8 cellular contexts compared by ENCODE assay signal in the genomic region with DNA sequence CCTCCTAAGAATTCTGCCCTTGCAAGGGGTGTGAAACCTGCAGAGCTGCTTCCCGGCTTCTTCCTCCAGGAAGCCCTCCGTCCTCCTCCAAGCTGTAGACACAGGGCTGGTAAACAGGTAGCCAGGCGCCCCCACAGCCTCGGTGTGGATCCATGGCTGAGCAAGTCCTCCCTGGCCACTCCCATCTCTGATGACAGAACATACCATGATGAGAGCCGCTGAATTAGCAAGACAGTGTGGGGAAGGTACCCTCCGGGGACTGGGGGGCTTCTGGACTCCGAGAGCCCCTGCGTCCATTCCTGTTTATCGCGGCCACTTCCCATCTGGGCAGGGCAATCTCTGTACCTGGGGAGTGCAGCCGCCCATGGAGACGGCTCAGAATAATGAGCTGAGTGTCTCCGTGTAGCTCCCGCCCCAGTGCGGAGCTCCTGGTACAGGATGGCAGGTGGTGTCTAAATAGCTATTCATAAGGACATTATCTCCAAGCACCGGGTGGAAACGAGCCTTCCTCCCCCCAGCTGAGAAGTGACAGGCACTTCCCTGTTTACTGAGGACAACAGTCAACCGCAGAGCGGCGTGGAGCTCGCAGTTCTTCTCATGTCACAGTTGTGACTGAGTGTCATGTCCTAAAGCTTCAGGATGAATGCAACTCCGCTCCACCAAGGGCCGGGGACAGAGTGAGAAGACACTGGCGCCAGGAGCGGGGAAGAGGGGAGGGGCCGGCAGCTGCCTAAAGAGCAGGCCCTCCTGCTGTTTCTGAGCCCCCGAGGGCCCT. TPM values are rescaled to one million over a fixed set of nuclear protein-coding genes. Genes with fewer than 3 reads are reported as not detected.
A peak's percentile ranks its signal among the peaks of the same experiment; 100 is the strongest.
DNase-seq lines count a peak whose midpoint lies in the region; ATAC-seq and TF ChIP-seq lines count a peak whose summit lies in the region.

No MANE protein-coding gene starts in this region.

- TF ChIP-seq CTCF in GM12865 (IDR thresholded peaks at IDR 0.05; ENCODE audit: insufficient read depth, low read depth, low read length, missing control alignments): no peak
- no peak for TF ChIP-seq CTCF in natural killer cell (IDR thresholded peaks at IDR 0.05)
- no peak for TF ChIP-seq CTCF in sigmoid colon (IDR thresholded peaks at IDR 0.05)

- no peak for TF ChIP-seq POLR2A in sigmoid colon (IDR thresholded peaks at IDR 0.05)

- ATAC-seq in natural killer cell: peak; percentile 57 to 74 (median 58)

- peak overlapping the region in 1 of 2 donors; percentile 42 for H3K27ac Mint-ChIP-seq in natural killer cell

- no peaks in the 10 kb centered on the region for H3K36me3 Mint-ChIP-seq in natural killer cell

- no peak for TF ChIP-seq EP300 in sigmoid colon (IDR thresholded peaks at IDR 0.05)

- H3K9me3 Mint-ChIP-seq in natural killer cell: no peaks in the 10 kb centered on the region

- H3K27me3 ChIP-seq in sigmoid colon: peaks cover 0 to 9% (median 0%) of the 10 kb centered on the region in 3 donors

- H3K36me3 ChIP-seq in sigmoid colon: no peaks in the 10 kb centered on the region

- peak overlapping the region; percentile 25 for H3K4me3 Mint-ChIP-seq in natural killer cell

- H3K9me3 ChIP-seq in sigmoid colon: no peaks in the 10 kb centered on the region

- no peak overlapping the region for H3K27ac ChIP-seq in sigmoid colon

- intact Hi-C loops in natural killer cell (cut with micrococcal nuclease) (no loop called here), sigmoid colon (cut with DNase I) (no loop called here)

- WGBS in sigmoid colon, 2 donors: 7 to 21% methylated on average over 27 of the region's 27 CpGs

- H3K4me1 ChIP-seq in sigmoid colon: peaks cover 0 to 12% (median 9%) of the 10 kb centered on the region in 4 donors

- peak; percentile 9 for DNase-seq in GM12865 (ENCODE audit: low read depth)
- DNase-seq in NCI-H2171 treated with DMSO at 0.1 percent for 48 hours (lab: John Stamatoyannopoulos, UW): peak; percentile 86
- DNase-seq in activated CD4-positive, alpha-beta T cell treated with anti-CD3 and anti-CD28 coated beads, Interleukin-2, amount 50 U/mL, for 1 hour: peak; percentile 19
- no peak for DNase-seq in natural killer cell
- no peak for DNase-seq in GM19238 (ENCODE audit: insufficient read length, low spot score)
- no peak for DNase-seq in H4 (ENCODE audit: low spot score)
- no peak for DNase-seq in sigmoid colon
- no peak for DNase-seq in activated effector memory CD4-positive, alpha-beta T cell treated with Interleukin-2 at 50 U/mL for 16 hours

- H3K27me3 Mint-ChIP-seq in natural killer cell (ENCODE audit: low read depth in 2 of 2): peaks cover 0 to 7% of the 10 kb centered on the region in 2 donors

- H3K4me1 Mint-ChIP-seq in natural killer cell: peaks cover 10 to 16% of the 10 kb centered on the region in 2 donors

- H3K4me3 ChIP-seq in GM12865 (ENCODE audit: low read depth, low read length) (no peak overlapping the region), sigmoid colon (no peak overlapping the region)

RNA-seq across cellular contexts. Expression of gene NTSR1, which starts 22.7 kb away (rescaled TPM):
- total RNA-seq in natural killer cell (under 1 TPM in 2 of 3 donors, not detected in 1; 0.11 to 0.45 TPM), sigmoid colon (10 to 100 TPM in 3 of 4 donors, 1 to 10 TPM in 1; 5.4 to 54.0 (median 27.6) TPM)
- not detected in 2 replicates for total RNA-seq in H4 (2014; rRNA removed; shearing (Covaris generic))
- polyA plus RNA-seq in sigmoid colon: 1 to 10 TPM in 1 of 3 donors, under 1 TPM in 1, not detected in 1; 0.60 to 1.4 TPM

RNA-seq across cellular contexts. Expression of gene SLCO4A1, which starts 43.7 kb away (rescaled TPM):
- total RNA-seq in natural killer cell (1 to 10 TPM in 2 of 3 donors, under 1 TPM in 1; 0.59 to 1.4 (median 1.1) TPM), sigmoid colon (10 to 100 TPM in 1 of 4 donors, 1 to 10 TPM in 3; 5.1 to 13.2 (median 6.6) TPM)
- 4.7 and 4.9 TPM in 2 replicates for total RNA-seq in H4 (2014; rRNA removed; shearing (Covaris generic))
- polyA plus RNA-seq in sigmoid colon: 10 to 100 TPM in 1 of 3 donors, 1 to 10 TPM in 2; 3.6 to 26.3 (median 4.2) TPM

Comparison
In these comparisons a context has a peak if more than half of its experiments do, and no peak if none do; other contexts are left out.
1. DNase-seq: peak in GM12865 (single experiment), NCI-H2171 treated with DMSO at 0.1 percent for 48 hours (single experiment) and activated CD4-positive, alpha-beta T cell treated with anti-CD3 and anti-CD28 coated beads, Interleukin-2, amount 50 U/mL, for 1 hour (single experiment); none in natural killer cell (single experiment), GM19238 (single experiment), H4 (single experiment), sigmoid colon (single experiment) and activated effector memory CD4-positive, alpha-beta T cell treated with Interleukin-2 at 50 U/mL for 16 hours (single experiment).